ENCODE assay signal across 8 cellular contexts in the genomic region with DNA sequence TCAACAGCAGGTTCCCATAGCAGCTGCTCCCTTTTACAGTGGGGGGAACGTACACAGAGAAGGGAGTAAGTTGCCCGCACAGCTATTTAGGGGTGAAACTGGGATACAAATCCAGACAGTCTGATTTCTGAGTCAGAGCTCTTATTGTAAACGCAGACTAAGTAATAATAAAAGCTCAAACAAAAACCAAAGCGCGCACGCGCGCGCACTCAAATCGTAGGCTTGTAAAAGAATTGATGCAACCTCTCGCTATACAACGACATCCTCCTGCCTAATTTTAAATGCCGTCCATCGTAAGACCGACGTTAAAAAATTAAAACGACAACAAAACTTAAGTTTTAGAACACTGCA. TPM values are rescaled to one million over a fixed set of nuclear protein-coding genes. Genes with fewer than 3 reads are reported as not detected.
A peak's percentile ranks its signal among the peaks of the same experiment; 100 is the strongest.
DNase-seq lines count a peak whose midpoint lies in the region; ATAC-seq and TF ChIP-seq lines count a peak whose summit lies in the region.

No MANE protein-coding gene starts in this region.

- H3K9me2 ChIP-seq in SK-N-SH (no peaks in the 10 kb centered on the region), SU-DHL-6 (replicated peaks; ENCODE audit: insufficient read depth, low read length) (no peaks in the 10 kb centered on the region)

- CTCF ChIA-PET in SK-N-SH (lab: Yijun Ruan, JAX) = interaction anchor here (1.0 to 10.5 kb wide), 7 partner anchors 11 to 487 kb away, joined by 3 to 93 read pairs (median 7); no protein-coding TSS in a partner anchor

- H3K27me3 ChIP-seq in SK-N-SH (ENCODE audit: insufficient read depth) (no peaks in the 10 kb centered on the region), SU-DHL-6 (ENCODE audit: low read length) (0 out of 2 replicates have a peak, but pooled peaks cover 2% of the 10 kb centered on the region), liver (ENCODE audit: control insufficient read depth in 4 of 4, insufficient read depth in 4 of 4, low read length in 3 of 4) (peaks cover 0 to 4% (median 2%) of the 10 kb centered on the region in 4 donors)

- no peak for TF ChIP-seq RAD21 in SK-N-SH (IDR thresholded peaks at IDR 0.05; ENCODE audit: low read length)
- TF ChIP-seq RAD21 in liver (IDR thresholded peaks at IDR 0.05) = no peak

- H3K36me3 Mint-ChIP-seq in chondrocyte (ENCODE audit: low read depth) = peaks cover 24% of the 10 kb centered on the region

- H3K27ac Mint-ChIP-seq in chondrocyte (ENCODE audit: unreplicated experiment) = peak overlapping the region; percentile 100

- H3K36me3 ChIP-seq in SK-N-SH (replicated peaks in 1 of 2; ENCODE audit: control insufficient read depth in 1 of 2, insufficient read depth in 2 of 2, low read length in 1 of 2) (peaks cover 11 to 18% of the 10 kb centered on the region in 2 experiments), SU-DHL-6 (ENCODE audit: low read length) (no peaks in the 10 kb centered on the region), liver (ENCODE audit: control insufficient read depth in 4 of 4, insufficient read depth in 3 of 4, low read depth in 1 of 4, low read length in 3 of 4) (no peaks in the 10 kb centered on the region)

- POLR2A ChIA-PET in SK-N-SH (lab: Yijun Ruan, JAX) = no interaction called here

- H3K4me1 Mint-ChIP-seq in chondrocyte (ENCODE audit: low read depth) = peaks cover 59% of the 10 kb centered on the region

- no peak for TF ChIP-seq EP300 in SK-N-SH (IDR thresholded peaks at IDR 0.05; ENCODE audit: borderline replicate concordance in 1 of 2, low read depth in 1 of 2, low read length in 1 of 2)

- 83% methylated on average over 17 of the region's 17 CpGs for WGBS in SK-N-SH (ENCODE audit: low lambda C conversion rate)
- WGBS in liver = 12% methylated on average over 17 of the region's 17 CpGs

- H3K4me1 ChIP-seq in SK-N-SH (ENCODE audit: control insufficient read depth in 1 of 2, insufficient read depth in 2 of 2, low read depth in 1 of 2, low read length in 1 of 2) = peaks cover 14 to 16% of the 10 kb centered on the region in 2 experiments; a peak in 3 of 4 replicates
- peaks cover 7 to 21% (median 15%) of the 10 kb centered on the region in 4 donors for H3K4me1 ChIP-seq in liver (ENCODE audit: control insufficient read depth in 4 of 4, insufficient read depth in 4 of 4, low read length in 3 of 4)

- H3K79me2 ChIP-seq in SK-N-SH (ENCODE audit: insufficient read depth) (peaks cover 34% of the 10 kb centered on the region; the same call in 1 of the 2 replicates), SU-DHL-6 (ENCODE audit: insufficient read depth, low read length) (no peaks in the 10 kb centered on the region)

- DNase-seq in SK-N-SH (no peak), chondrocyte (ENCODE audit: low spot score) (no peak), left lobe of liver (ENCODE audit: low spot score) (no peak), mesenteric fat pad (ENCODE audit: low spot score) (no peak)
- peak; percentile 56 for DNase-seq in stimulated activated CD8-positive, alpha-beta memory T cell treated with anti-CD3 and anti-CD28 coated beads, Interleukin-4, amount 100 ng/mL, for 48 hours

- peak overlapping the region; percentile 95 for H3K4me3 Mint-ChIP-seq in chondrocyte (ENCODE audit: unreplicated experiment)

- H3K9me3 Mint-ChIP-seq in chondrocyte (ENCODE audit: low read depth) = no peaks in the 10 kb centered on the region

- H3K27ac ChIP-seq in SK-N-SH (ENCODE audit: low read depth in 2 of 2, low read length in 1 of 2) (peak overlapping the region in 1 of 2 experiments; percentile 57; a peak in 3 of 4 replicates), SU-DHL-6 (ENCODE audit: low read depth, low read length) (no peak overlapping the region), liver (ENCODE audit: low read depth in 1 of 2, low read length in 2 of 2) (peak overlapping the region; percentile 9 to 59)

- H3F3A ChIP-seq in SK-N-SH (replicated peaks; ENCODE audit: insufficient read depth) (peaks cover 9% of the 10 kb centered on the region), SU-DHL-6 (ENCODE audit: insufficient read depth) (0 out of 2 replicates have a peak, but pooled peaks cover 3% of the 10 kb centered on the region)

- peak overlapping the region; percentile 43; the same call in 1 of the 2 replicates for H3K9ac ChIP-seq in SK-N-SH
- no peak overlapping the region for H3K9ac ChIP-seq in SU-DHL-6 (ENCODE audit: low read length)
- no peak overlapping the region for H3K9ac ChIP-seq in liver (ENCODE audit: low read depth in 1 of 2, low read length in 2 of 2)

- H4K20me1 ChIP-seq in SK-N-SH (ENCODE audit: insufficient read depth) (no peaks in the 10 kb centered on the region), SU-DHL-6 (ENCODE audit: low read depth, low read length) (no peaks in the 10 kb centered on the region)

- H3K27me3 Mint-ChIP-seq in chondrocyte (ENCODE audit: low read depth) = no peaks in the 10 kb centered on the region

- no peak for TF ChIP-seq CTCF in SK-N-SH (IDR thresholded peaks at IDR 0.05)
- TF ChIP-seq CTCF in SU-DHL-6 (IDR thresholded peaks at IDR 0.05; ENCODE audit: insufficient read depth, low read length, poor library complexity, severe bottlenecking) = no peak
- no peak for TF ChIP-seq CTCF in chondrocyte (IDR thresholded peaks at IDR 0.05)
- TF ChIP-seq CTCF in liver (IDR thresholded peaks at IDR 0.05; ENCODE audit: low read depth, low read length, missing input control) = no peak

- H2AFZ ChIP-seq in SK-N-SH (ENCODE audit: low read depth) (peak overlapping the region; percentile 61; the same call in 1 of the 2 replicates), SU-DHL-6 (ENCODE audit: low read depth, low read length, severe bottlenecking) (peak overlapping the region; percentile 14)

- H3K4me2 ChIP-seq in SK-N-SH (peak overlapping the region; percentile 70; the same call in 1 of the 2 replicates), SU-DHL-6 (ENCODE audit: low read depth, low read length, poor library complexity, severe bottlenecking) (peak overlapping the region; percentile 66)

- ATAC-seq in SK-N-SH treated with all-trans-retinoic acid at 6 μM for 48 hours (no peak), left lobe of liver (no peak)

- H3K9me3 ChIP-seq in SK-N-SH (no peaks in the 10 kb centered on the region), SU-DHL-6 (ENCODE audit: insufficient read depth, low read length) (no peaks in the 10 kb centered on the region), liver (ENCODE audit: control insufficient read depth in 4 of 4, low read length in 3 of 4) (no peaks in the 10 kb centered on the region)

- H3K4me3 ChIP-seq in SK-N-SH (ENCODE audit: low read depth in 2 of 2, low read length in 1 of 2) = peak overlapping the region; percentile 74 to 77; a peak in 2 of 4 replicates
- H3K4me3 ChIP-seq in SU-DHL-6 (ENCODE audit: insufficient read depth, low read length, poor library complexity, severe bottlenecking) = peak overlapping the region; percentile 54
- peak overlapping the region; percentile 4 to 69 (median 6) for H3K4me3 ChIP-seq in liver (ENCODE audit: low read depth in 1 of 3, low read length in 3 of 3)

TF ChIP-seq in SK-N-SH, 30 proteins besides CTCF, POLR2A, EP300 and RAD21:
- TF ChIP-seq, protein P1, sequence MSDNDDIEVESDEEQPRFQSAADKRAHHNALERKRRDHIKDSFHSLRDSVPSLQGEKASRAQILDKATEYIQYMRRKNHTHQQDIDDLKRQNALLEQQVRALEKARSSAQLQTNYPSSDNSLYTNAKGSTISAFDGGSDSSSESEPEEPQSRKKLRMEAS (IDR thresholded peaks at IDR 0.05; ENCODE audit: low read depth) = no peak
- no peak for TF ChIP-seq ELF1 (IDR thresholded peaks at IDR 0.05)

TF ChIP-seq in SK-N-SH treated with all-trans-retinoic acid at 6 μM for 48 hours, 23 proteins besides CTCF, POLR2A, EP300 and RAD21:
- no peak for TF ChIP-seq TCF4 (CRISPR knock-in tag; IDR thresholded peaks at IDR 0.05; ENCODE audit: borderline replicate concordance)

TF ChIP-seq in liver, 16 proteins besides CTCF, POLR2A, EP300 and RAD21:
- TF ChIP-seq YY1 (IDR thresholded peaks at IDR 0.05) = no peak
- no peak for TF ChIP-seq HNF4A (conservative IDR thresholded peaks at IDR 0.05)
- no peak for TF ChIP-seq HNF4G (IDR thresholded peaks at IDR 0.05)
- no peak for TF ChIP-seq RXRA (IDR thresholded peaks at IDR 0.05)
- no peak for TF ChIP-seq ATF3 (IDR thresholded peaks at IDR 0.05)
- no peak for TF ChIP-seq FOXA1 (IDR thresholded peaks at IDR 0.05)
- no peak for TF ChIP-seq GABPA (IDR thresholded peaks at IDR 0.05 in 1 of 2, conservative IDR thresholded peaks at IDR 0.05 in 1 of 2)
- no peak for TF ChIP-seq JUND (IDR thresholded peaks at IDR 0.05)
- TF ChIP-seq, protein P2, sequence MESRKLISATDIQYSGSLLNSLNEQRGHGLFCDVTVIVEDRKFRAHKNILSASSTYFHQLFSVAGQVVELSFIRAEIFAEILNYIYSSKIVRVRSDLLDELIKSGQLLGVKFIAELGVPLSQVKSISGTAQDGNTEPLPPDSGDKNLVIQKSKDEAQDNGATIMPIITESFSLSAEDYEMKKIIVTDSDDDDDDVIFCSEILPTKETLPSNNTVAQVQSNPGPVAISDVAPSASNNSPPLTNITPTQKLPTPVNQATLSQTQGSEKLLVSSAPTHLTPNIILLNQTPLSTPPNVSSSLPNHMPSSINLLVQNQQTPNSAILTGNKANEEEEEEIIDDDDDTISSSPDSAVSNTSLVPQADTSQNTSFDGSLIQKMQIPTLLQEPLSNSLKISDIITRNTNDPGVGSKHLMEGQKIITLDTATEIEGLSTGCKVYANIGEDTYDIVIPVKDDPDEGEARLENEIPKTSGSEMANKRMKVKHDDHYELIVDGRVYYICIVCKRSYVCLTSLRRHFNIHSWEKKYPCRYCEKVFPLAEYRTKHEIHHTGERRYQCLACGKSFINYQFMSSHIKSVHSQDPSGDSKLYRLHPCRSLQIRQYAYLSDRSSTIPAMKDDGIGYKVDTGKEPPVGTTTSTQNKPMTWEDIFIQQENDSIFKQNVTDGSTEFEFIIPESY (IDR thresholded peaks at IDR 0.05) = no peak
- TF ChIP-seq NR2F2 (IDR thresholded peaks at IDR 0.05) = no peak
- TF ChIP-seq EGR1 (IDR thresholded peaks at IDR 0.05; ENCODE audit: low read depth in 2 of 2) = no peak
- TF ChIP-seq, protein P1 (IDR thresholded peaks at IDR 0.05) = no peak

RNA-seq across cellular contexts. Expression of gene DACT1, which starts 0.7 kb away (rescaled TPM):
- polyA plus RNA-seq in SK-N-SH (2012; rRNA removed) (3.3 and 4.2 TPM in 2 replicates), liver (1 to 10 TPM in 1 of 2 donors, under 1 TPM in 1; 0.32 to 1.1 TPM)
- 3.3 and 3.9 TPM in 2 replicates for polyA plus RNA-seq in SK-N-SH (2012; cell fraction: cytosol; rRNA removed)
- 6.3 and 8.9 TPM in 2 replicates for polyA plus RNA-seq in SK-N-SH (2012; cell fraction: nucleus; rRNA removed)
- total RNA-seq in chondrocyte (120 to 326 TPM (median 318 TPM) in 3 replicates), liver (1 to 10 TPM; 2.1 to 3.8 TPM), left lobe of liver (1.0 TPM), mesenteric fat pad (3.7 TPM)

Comparison
In these comparisons a context has a peak if more than half of its experiments do, and no peak if none do; other contexts are left out.
1. H3K4me3 ChIP-seq: peak in every context shown above with its lines; median percentile 76 in SK-N-SH; 54 in SU-DHL-6; 6 in liver.
2. RNA of gene DACT1, which starts 0.7 kb away (total RNA-seq): 120 to 326 TPM in chondrocyte; 2.1 to 3.8 TPM in liver, 3.7 TPM in mesenteric fat pad (single experiment) and 1.0 TPM in left lobe of liver (single experiment); every median in the first group is over 10 times any median in the second.